Comparison of ENCODE assay signal across 9 cellular contexts in the genomic region with DNA sequence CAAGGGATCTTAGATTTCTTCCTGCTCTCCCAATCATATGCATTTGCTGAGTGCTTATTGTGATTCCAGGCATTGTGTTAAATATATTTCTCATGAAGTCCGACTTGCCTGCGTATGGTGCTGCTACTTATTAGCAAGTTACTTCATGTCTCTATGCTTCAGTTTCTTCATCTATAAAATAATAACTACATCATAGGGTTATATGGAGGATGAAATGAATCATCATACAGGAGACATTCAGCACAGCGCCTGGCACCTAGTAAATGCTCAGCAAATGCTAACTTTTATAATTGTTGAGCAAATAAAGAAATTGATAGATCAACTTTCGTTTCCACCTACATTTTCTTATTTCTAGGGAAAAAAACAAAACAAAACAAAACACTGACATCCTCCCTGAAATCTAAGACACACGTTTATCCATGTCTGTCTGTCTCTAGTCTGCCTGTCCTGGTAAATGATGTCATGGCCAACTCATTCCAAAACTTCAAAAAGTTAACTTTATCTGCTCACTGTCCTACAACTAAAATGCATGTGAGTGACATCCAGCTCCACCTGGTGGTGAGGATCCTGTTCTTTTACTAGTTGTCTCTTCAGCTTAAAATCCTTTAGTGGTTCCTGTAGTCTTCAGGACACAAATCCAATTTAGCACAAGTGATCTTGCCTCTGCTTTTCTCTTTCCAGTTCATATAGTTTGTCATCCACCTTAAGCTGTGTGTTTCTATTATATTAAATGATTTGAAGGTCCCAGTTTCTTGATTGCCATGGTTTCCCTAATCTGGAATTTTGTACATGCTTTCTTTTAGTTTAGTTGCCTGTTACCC. TPM values are rescaled to one million over a fixed set of nuclear protein-coding genes. Genes with fewer than 3 reads are reported as not detected.
DNase-seq lines count a peak whose midpoint lies in the region; ATAC-seq and TF ChIP-seq lines count a peak whose summit lies in the region.
"Had no signal": no experiment of that assay in that cellular context is flagged by ENCODE, and none has a peak within 500 bp of the region (broad histone marks: within the 10 kb centered on the region; RNA-seq: fewer than 3 reads in every experiment).

No MANE protein-coding gene starts in this region.

- ATAC-seq in HG02938 (IDR thresholded peaks at IDR 0.05; ENCODE audit: unreplicated experiment) (peak; percentile 84), HG02588 (IDR thresholded peaks at IDR 0.05; ENCODE audit: unreplicated experiment) (no peak)

- TF ChIP-seq CTCF in GM12865 (IDR thresholded peaks at IDR 0.05; ENCODE audit: insufficient read depth, low read depth, low read length, missing control alignments): peak; percentile 38
- peak; percentile 71 for TF ChIP-seq CTCF in epithelial cell of proximal tubule (conservative IDR thresholded peaks at IDR 0.05; ENCODE audit: low read depth, low read length)

- peak; percentile 55 for DNase-seq in A172 (ENCODE audit: low spot score)
- DNase-seq in GM12865 (ENCODE audit: low read depth): peak; percentile 54
- peak; percentile 61 for DNase-seq in SK-MEL-5 (ENCODE audit: low read depth, low spot score)
- peak; percentile 6 for DNase-seq in epithelial cell of proximal tubule (ENCODE audit: low read depth)
- peak; percentile 34 for DNase-seq in stimulated activated CD4-positive, alpha-beta T cell treated with anti-CD3 and anti-CD28 coated beads, Interleukin-4, amount 100 ng/mL, for 24 hours
- DNase-seq in NCI-H2171 (lab: John Stamatoyannopoulos, UW): no peak

- H3K4me3 ChIP-seq in GM12865 (ENCODE audit: low read depth, low read length) (no peak overlapping the region), epithelial cell of proximal tubule (ENCODE audit: low read depth, low read length) (no peak overlapping the region)

- in situ Hi-C loops in SK-MEL-5 (cut with HindIII; ENCODE audit: low pct_unique_long_range_greater_than_20kb, low sequenced_read_pairs): no loop called here

RNA-seq across cellular contexts. Expression of gene PPP3R2, which starts 27.7 kb away (rescaled TPM):
- total RNA-seq in A172 (2014; rRNA removed; shearing (Covaris generic)): not detected in 2 replicates
- not detected in 2 replicates for total RNA-seq in SK-MEL-5 (2014; rRNA removed; shearing (Covaris generic))
- not detected in 2 replicates for polyA plus RNA-seq in SK-MEL-5 (2015; cell fraction: cytosol; rRNA removed)
- polyA plus RNA-seq in SK-MEL-5 (2015; cell fraction: nucleus; rRNA removed): not detected in 2 replicates
- total RNA-seq in epithelial cell of proximal tubule: not detected in 2 replicates
- total RNA-seq: subcutaneous adipose tissue had no signal

RNA-seq across cellular contexts. Expression of gene RNF20, which starts 33.5 kb away (rescaled TPM):
- total RNA-seq in A172 (2014; rRNA removed; shearing (Covaris generic)): 46.2 and 57.7 TPM in 2 replicates
- total RNA-seq in SK-MEL-5 (2014; rRNA removed; shearing (Covaris generic)): 30.9 and 31.8 TPM in 2 replicates
- 30.4 and 41.0 TPM in 2 replicates for polyA plus RNA-seq in SK-MEL-5 (2015; cell fraction: cytosol; rRNA removed)
- 26.0 and 30.8 TPM in 2 replicates for polyA plus RNA-seq in SK-MEL-5 (2015; cell fraction: nucleus; rRNA removed)
- 17.3 and 23.1 TPM in 2 replicates for total RNA-seq in epithelial cell of proximal tubule
